Comparison of ENCODE assay signal across 8 cellular contexts in genomic region chr12:104138747-104139186, GRCh38. TPM values are rescaled to one million over a fixed set of nuclear protein-coding genes. Genes with fewer than 3 reads are reported as not detected.
A peak's percentile ranks its signal among the peaks of the same experiment; 100 is the strongest.
DNase-seq lines count a peak whose midpoint lies in the region; ATAC-seq and TF ChIP-seq lines count a peak whose summit lies in the region.

No MANE protein-coding gene starts in this region.

- in situ Hi-C loops in astrocyte of the cerebellum (cut with HindIII; ENCODE audit: low sequenced_read_pairs) = no loop called here

- ATAC-seq in HG03521 (IDR thresholded peaks at IDR 0.05; ENCODE audit: unreplicated experiment) (no peak), HG03354 (IDR thresholded peaks at IDR 0.05; ENCODE audit: poor library complexity, severe bottlenecking, unreplicated experiment) (no peak)

- H3K27ac ChIP-seq in testis = peak overlapping the region; percentile 80 to 81

- no peak for TF ChIP-seq CTCF in astrocyte of the cerebellum (IDR thresholded peaks at IDR 0.05; ENCODE audit: low read depth, low read length, missing control alignments)
- no peak for TF ChIP-seq CTCF in testis (IDR thresholded peaks at IDR 0.05)

- DNase-seq in activated CD4-positive, alpha-beta T cell treated with anti-CD3 and anti-CD28 coated beads, Interleukin-2, amount 10 ng/mL, durations not matched to agents 24 days and 14 days = peak; percentile 58
- DNase-seq in activated CD4-positive, alpha-beta T cell treated with anti-CD3 and anti-CD28 coated beads for 1 hour = no peak
- DNase-seq in astrocyte of the cerebellum (ENCODE audit: low read depth) (no peak), islet precursor cell (peak; percentile 66), testis (no peak), GF-D8 (lab: John Stamatoyannopoulos, UW) (no peak)

- H3K4me3 Mint-ChIP-seq in activated CD4-positive, alpha-beta T cell treated with anti-CD3 and anti-CD28 coated beads, Interleukin-2, amount 10 ng/mL, durations not matched to agents 24 days and 14 days = peak overlapping the region; percentile 56

- intact Hi-C loops in activated CD4-positive, alpha-beta T cell treated with anti-CD3 and anti-CD28 coated beads, Interleukin-2, amount 10 ng/mL, durations not matched to agents 24 days and 14 days (cut with micrococcal nuclease) = loop anchor here (1.0 to 5.0 kb wide), 6 partner anchors 74 to 969 kb away; partner anchors contain the start of genes EID3, HCFC2, TDG and TXNRD1
- intact Hi-C loops in testis (cut with DNase I; ENCODE audit: low total_unique reads) = no loop called here

- no peaks in the 10 kb centered on the region for H3K27me3 ChIP-seq in testis

- peaks cover 23% of the 10 kb centered on the region for H3K27me3 Mint-ChIP-seq in activated CD4-positive, alpha-beta T cell treated with anti-CD3 and anti-CD28 coated beads, Interleukin-2, amount 10 ng/mL, durations not matched to agents 24 days and 14 days

- no peak for TF ChIP-seq POLR2A in testis (IDR thresholded peaks at IDR 0.05)

- no peaks in the 10 kb centered on the region for H3K36me3 ChIP-seq in testis (ENCODE audit: low read depth, missing control alignments)

- peak overlapping the region; percentile 42 for H3K27ac Mint-ChIP-seq in activated CD4-positive, alpha-beta T cell treated with anti-CD3 and anti-CD28 coated beads, Interleukin-2, amount 10 ng/mL, durations not matched to agents 24 days and 14 days

- H3K4me1 Mint-ChIP-seq in activated CD4-positive, alpha-beta T cell treated with anti-CD3 and anti-CD28 coated beads, Interleukin-2, amount 10 ng/mL, durations not matched to agents 24 days and 14 days = peaks cover 16% of the 10 kb centered on the region

- H3K4me1 ChIP-seq in testis = peaks cover 16% of the 10 kb centered on the region

- no peaks in the 10 kb centered on the region for H3K9me3 ChIP-seq in testis

- H3K4me3 ChIP-seq in astrocyte of the cerebellum (ENCODE audit: low read depth, low read length) (peak overlapping the region; percentile 32), testis (peak overlapping the region; percentile 53 to 64)

- no peaks in the 10 kb centered on the region for H3K9me3 Mint-ChIP-seq in activated CD4-positive, alpha-beta T cell treated with anti-CD3 and anti-CD28 coated beads, Interleukin-2, amount 10 ng/mL, durations not matched to agents 24 days and 14 days

- H3K36me3 Mint-ChIP-seq in activated CD4-positive, alpha-beta T cell treated with anti-CD3 and anti-CD28 coated beads, Interleukin-2, amount 10 ng/mL, durations not matched to agents 24 days and 14 days (ENCODE audit: low read depth) = no peaks in the 10 kb centered on the region

- WGBS in testis, 2 donors = 64 to 70% methylated on average over 9 of the region's 9 CpGs

RNA-seq across cellular contexts. Expression of gene NFYB, which starts 0.8 kb away (rescaled TPM):
- total RNA-seq in activated CD4-positive, alpha-beta T cell treated with anti-CD3 and anti-CD28 coated beads, Interleukin-2, amount 10 ng/mL, durations not matched to agents 24 days and 14 days = 25.4 and 28.6 TPM in 2 replicates
- total RNA-seq in testis = 10 to 100 TPM; 33.8 to 36.1 TPM
- polyA plus RNA-seq in testis (ENCODE audit: insufficient read depth, low read depth, low replicate concordance) = 53.1 TPM

Comparison
In these comparisons a context has a peak if more than half of its experiments do, and no peak if none do; other contexts are left out.
1. DNase-seq: peak in activated CD4-positive, alpha-beta T cell treated with anti-CD3 and anti-CD28 coated beads, Interleukin-2, amount 10 ng/mL, durations not matched to agents 24 days and 14 days (single experiment) and islet precursor cell (single experiment); none in activated CD4-positive, alpha-beta T cell treated with anti-CD3 and anti-CD28 coated beads for 1 hour (single experiment), astrocyte of the cerebellum (single experiment), testis (single experiment) and GF-D8 (single experiment).